In genomic region chr7:75914655-75915415, GRCh38 we compare ENCODE assay signal across 8 cellular contexts. TPM values are rescaled to one million over a fixed set of nuclear protein-coding genes. Genes with fewer than 3 reads are reported as not detected.
A peak's percentile ranks its signal among the peaks of the same experiment; 100 is the strongest.
DNase-seq lines count a peak whose midpoint lies in the region; ATAC-seq and TF ChIP-seq lines count a peak whose summit lies in the region.

Gene POR, plus strand, starts transcription at chr7:75915155. Its CDS starts 38,847 bp downstream, at chr7:75954002.

- no peak for TF ChIP-seq CTCF in CD14-positive monocyte (IDR thresholded peaks at IDR 0.05)
- no peak for TF ChIP-seq CTCF in right lobe of liver (IDR thresholded peaks at IDR 0.05)

- H3K4me1 ChIP-seq in right lobe of liver, result peaks cover 0 to 12% (median 4%) of the 10 kb centered on the region in 4 donors

- peak within 1 kb of the TSS; percentile 97 to 100 (median 100) for H3K27ac ChIP-seq in right lobe of liver

- ATAC-seq in GM19395 (IDR thresholded peaks at IDR 0.05; ENCODE audit: unreplicated experiment) (peak; percentile 90), HG03558 (IDR thresholded peaks at IDR 0.05; ENCODE audit: extremely low read depth, unreplicated experiment) (peak; percentile 85), right lobe of liver (peak; percentile 87 to 96 (median 90))

- peak; percentile 100 for TF ChIP-seq POLR2A in right lobe of liver (IDR thresholded peaks at IDR 0.05)

- no CpG with 5 or more reads among the region's 82 CpGs for WGBS in right lobe of liver (ENCODE audit: insufficient coverage, low coverage, low lambda C conversion rate, missing lambda C conversion rate)

- peak within 1 kb of the TSS; percentile 87 to 93 for H3K4me3 Mint-ChIP-seq in CD14-positive monocyte

- no peaks in the 10 kb centered on the region for H3K27me3 ChIP-seq in right lobe of liver

- H3K4me1 Mint-ChIP-seq in CD14-positive monocyte, result peaks cover 49% of the 10 kb centered on the region

- DNase-seq in CD14-positive monocyte (ENCODE audit: low spot score) (peak; percentile 91), NCI-H748 treated with DMSO at 0.1 percent for 48 hours (lab: John Stamatoyannopoulos, UW) (peak; percentile 83), dermis blood vessel endothelial cell (peak; percentile 96), right lobe of liver (peak; percentile 95 to 98 (median 97))
- DNase-seq in activated CD4-positive, alpha-beta T cell treated with anti-CD3 and anti-CD28 coated beads, Interleukin-2, amount 50 U/mL, for 48 hours, result peak; percentile 95 to 96
- DNase-seq in stimulated activated CD4-positive, alpha-beta T cell treated with anti-CD3 and anti-CD28 coated beads, Interleukin-4, amount 100 ng/mL, for 24 hours, result peak; percentile 96

- intact Hi-C loops in CD14-positive monocyte (cut with micrococcal nuclease) (loop anchor here (2.0 to 5.0 kb wide), 6 partner anchors 37 to 80 kb away; partner anchors contain the start of genes RHBDD2 (in 1 of the 2) and TMEM120A (in 1 of the 2)), right lobe of liver (cut with DNase I) (no loop called here)

- peaks cover 0 to 2% (median 0%) of the 10 kb centered on the region in 7 donors for H3K9me3 Mint-ChIP-seq in CD14-positive monocyte

- H3K36me3 ChIP-seq in right lobe of liver, result no peaks in the 10 kb centered on the region

- H3K4me3 ChIP-seq in right lobe of liver, result peak within 1 kb of the TSS; percentile 84 to 96 (median 93)

- H3K27me3 Mint-ChIP-seq in CD14-positive monocyte (ENCODE audit: low read depth in 3 of 3), result peaks cover 0 to 8% (median 3%) of the 10 kb centered on the region in 3 donors

- H3K9me3 ChIP-seq in right lobe of liver, result no peaks in the 10 kb centered on the region

- peak within 1 kb of the TSS; percentile 90 to 96 (median 94) for H3K27ac Mint-ChIP-seq in CD14-positive monocyte

- peaks cover 0 to 14% of the 10 kb centered on the region in 2 donors for H3K36me3 Mint-ChIP-seq in CD14-positive monocyte

RNA-seq across cellular contexts. Expression of gene POR, which starts in this region (rescaled TPM):
- polyA plus RNA-seq in CD14-positive monocyte, result 100 to 1,000 TPM in 1 of 2 donors, 10 to 100 TPM in 1; 90.5 to 102 TPM
- 87.0 and 102 TPM in 2 replicates for total RNA-seq in dermis blood vessel endothelial cell
- 1,000 to 10,000 TPM in 1 of 6 experiments, 100 to 1,000 TPM in 5; 370 to 1,042 (median 725) TPM for total RNA-seq in right lobe of liver

Comparison
In these comparisons a context has a peak if more than half of its experiments do, and no peak if none do; other contexts are left out.
1. Peak in every context shown above with its lines: DNase-seq, ATAC-seq, H3K4me3 ChIP-seq and H3K27ac ChIP-seq.
2. intact Hi-C loops: an anchor here in CD14-positive monocyte (2.0 to 5.0 kb wide); none called in right lobe of liver.